ENCODE assay signal across 18 cellular contexts in genomic region chr15:56034514-56034913, GRCh38. TPM values are rescaled to one million over a fixed set of nuclear protein-coding genes. Genes with fewer than 3 reads are reported as not detected.
DNase-seq lines count a peak whose midpoint lies in the region; ATAC-seq and TF ChIP-seq lines count a peak whose summit lies in the region.
"Had no signal": no experiment of that assay in that cellular context is flagged by ENCODE, and none has a peak within 500 bp of the region (broad histone marks: within the 10 kb centered on the region; RNA-seq: fewer than 3 reads in every experiment).

No MANE protein-coding gene starts in this region.

- H3K9me3 ChIP-seq in vagina (no peaks in the 10 kb centered on the region), prostate gland (no peaks in the 10 kb centered on the region)

- CTCF ChIA-PET in activated CD8-positive, alpha-beta memory T cell treated with anti-CD3 and anti-CD28 coated beads, Interleukin-2, amount 10 ng/mL, durations not matched to agents 7 days and 5 days (lab: Charles Lee), result no interaction called here

- ATAC-seq in activated CD8-positive, alpha-beta memory T cell treated with anti-CD3 and anti-CD28 coated beads, Interleukin-2, amount 10 ng/mL, durations not matched to agents 7 days and 5 days, result peak; percentile 51
- peak; percentile 53 for ATAC-seq in stimulated activated naive CD8-positive, alpha-beta T cell treated with anti-CD3 and anti-CD28 coated beads, Interleukin-15, Interleukin-2, amounts not matched to agents 100 U/mL and 50 U/mL, for 24 hours

- 80% methylated on average over 2 of the region's 2 CpGs for WGBS in prostate gland

- TF ChIP-seq CTCF in vagina (IDR thresholded peaks at IDR 0.05), result no peak
- no peak for TF ChIP-seq CTCF in prostate gland (IDR thresholded peaks at IDR 0.05)

- H3K27me3 ChIP-seq in vagina (no peaks in the 10 kb centered on the region), prostate gland (replicated peaks; ENCODE audit: insufficient read depth) (no peaks in the 10 kb centered on the region)

- H3K27ac ChIP-seq in vagina, result no peak overlapping the region
- no peak overlapping the region for H3K27ac ChIP-seq in prostate gland
- H3K27ac ChIP-seq: 22Rv1, C4-2B, KMS-11 had no signal

- no peak for TF ChIP-seq POLR2A in vagina (IDR thresholded peaks at IDR 0.05)
- no peak for TF ChIP-seq POLR2A in prostate gland (IDR thresholded peaks at IDR 0.05)

- H3K4me3 ChIP-seq in vagina (no peak overlapping the region), prostate gland (no peak overlapping the region)

- peaks cover 28% of the 10 kb centered on the region for H3K4me1 Mint-ChIP-seq in activated CD8-positive, alpha-beta memory T cell treated with anti-CD3 and anti-CD28 coated beads, Interleukin-2, amount 10 ng/mL, durations not matched to agents 7 days and 5 days

- H3K4me1 ChIP-seq in vagina (no peaks in the 10 kb centered on the region), prostate gland (replicated peaks) (no peaks in the 10 kb centered on the region)

- DNase-seq in activated CD8-positive, alpha-beta memory T cell treated with anti-CD3 and anti-CD28 coated beads, Interleukin-2, amount 10 ng/mL, durations not matched to agents 7 days and 5 days, result peak; percentile 49
- DNase-seq in activated CD8-positive, alpha-beta memory T cell treated with anti-CD3 and anti-CD28 coated beads for 24 hours, result no peak
- DNase-seq in OCI-M1 (lab: John Stamatoyannopoulos, UW) (peak; percentile 13), amniotic epithelial cell (ENCODE audit: low read depth) (peak; percentile 15), vagina (ENCODE audit: extremely low spot score in 2 of 2) (no peak), prostate gland (ENCODE audit: low spot score) (no peak), iPS-NIHi11 (ENCODE audit: low spot score) (no peak)
- peak; percentile 20 for DNase-seq in stimulated activated naive CD8-positive, alpha-beta T cell treated with anti-CD3 and anti-CD28 coated beads, Interleukin-15, Interleukin-2, amounts not matched to agents 100 U/mL and 50 U/mL, for 24 hours
- DNase-seq: AML-193, DMS79 treated with DMSO at 0.1 percent for 48 hours, NCI-H1417, NCI-H187, NCI-H2107, NCI-H510A, NCI-H82 had no signal

- H3K4me3 Mint-ChIP-seq in activated CD8-positive, alpha-beta memory T cell treated with anti-CD3 and anti-CD28 coated beads, Interleukin-2, amount 10 ng/mL, durations not matched to agents 7 days and 5 days, result no peak overlapping the region

- H3K27ac Mint-ChIP-seq in activated CD8-positive, alpha-beta memory T cell treated with anti-CD3 and anti-CD28 coated beads, Interleukin-2, amount 10 ng/mL, durations not matched to agents 7 days and 5 days, result peak overlapping the region; percentile 54

- intact Hi-C loops in vagina (cut with DNase I) (no loop called here), prostate gland (cut with DNase I) (no loop called here)

- peaks cover 4% of the 10 kb centered on the region for H3K9me3 Mint-ChIP-seq in activated CD8-positive, alpha-beta memory T cell treated with anti-CD3 and anti-CD28 coated beads, Interleukin-2, amount 10 ng/mL, durations not matched to agents 7 days and 5 days (ENCODE audit: low read depth)

- peaks cover 12% of the 10 kb centered on the region for H3K36me3 Mint-ChIP-seq in activated CD8-positive, alpha-beta memory T cell treated with anti-CD3 and anti-CD28 coated beads, Interleukin-2, amount 10 ng/mL, durations not matched to agents 7 days and 5 days

- H3K36me3 ChIP-seq in vagina (no peaks in the 10 kb centered on the region), prostate gland (no peaks in the 10 kb centered on the region)

- peaks cover 16% of the 10 kb centered on the region for H3K27me3 Mint-ChIP-seq in activated CD8-positive, alpha-beta memory T cell treated with anti-CD3 and anti-CD28 coated beads, Interleukin-2, amount 10 ng/mL, durations not matched to agents 7 days and 5 days

RNA-seq across cellular contexts. Expression of gene NEDD4, which starts 41.1 kb away (rescaled TPM):
- 10 to 100 TPM in 1 of 2 experiments, 1 to 10 TPM in 1; 9.9 to 14.9 TPM for total RNA-seq in activated CD8-positive, alpha-beta memory T cell treated with anti-CD3 and anti-CD28 coated beads, Interleukin-2, amount 10 ng/mL, durations not matched to agents 7 days and 5 days
- total RNA-seq in vagina, result 21.9 TPM
- total RNA-seq in prostate gland, result 10 to 100 TPM in 1 of 2 donors, 1 to 10 TPM in 1; 9.5 to 14.8 TPM

Comparison
In these comparisons a context has a peak if more than half of its experiments do, and no peak if none do; other contexts are left out.
1. DNase-seq: peak in activated CD8-positive, alpha-beta memory T cell treated with anti-CD3 and anti-CD28 coated beads, Interleukin-2, amount 10 ng/mL, durations not matched to agents 7 days and 5 days (single experiment), OCI-M1 (single experiment), amniotic epithelial cell (single experiment) and stimulated activated naive CD8-positive, alpha-beta T cell treated with anti-CD3 and anti-CD28 coated beads, Interleukin-15, Interleukin-2, amounts not matched to agents 100 U/mL and 50 U/mL, for 24 hours (single experiment); none in activated CD8-positive, alpha-beta memory T cell treated with anti-CD3 and anti-CD28 coated beads for 24 hours (single experiment), vagina (0 of 2), prostate gland (single experiment) and iPS-NIHi11 (single experiment).